In the genomic region with DNA sequence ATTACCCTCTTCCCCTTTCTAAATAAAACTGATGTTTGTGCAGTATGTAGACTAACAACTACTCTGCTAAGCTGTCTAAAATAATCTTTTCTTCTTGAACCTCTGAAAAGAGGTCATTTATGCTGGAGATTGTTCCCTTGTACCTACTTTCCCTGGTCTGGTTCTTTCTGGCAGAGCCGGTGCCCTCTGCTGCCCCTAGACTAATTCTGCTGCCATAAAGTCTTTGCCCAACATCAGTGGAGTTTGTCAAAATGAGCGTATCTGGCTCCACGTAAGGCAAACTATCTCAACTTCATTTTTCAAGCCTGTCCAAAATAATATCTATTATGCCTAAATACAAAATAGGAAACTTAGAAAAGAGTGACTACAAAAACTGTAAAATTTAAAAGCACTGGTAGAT, we compare ENCODE assay signal across 1 cellular context.
TF ChIP-seq lines count a peak whose summit lies in the region.

No MANE protein-coding gene starts in this region.

TF ChIP-seq in SK-N-SH, 30 proteins besides CTCF, POLR2A, EP300 and RAD21 (continued from another document):
- TF ChIP-seq MEF2A (IDR thresholded peaks at IDR 0.05; ENCODE audit: borderline replicate concordance, low read depth), result no peak
- TF ChIP-seq RXRA (IDR thresholded peaks at IDR 0.05; ENCODE audit: borderline replicate concordance, low read depth), result no peak
- TF ChIP-seq TEAD4 (IDR thresholded peaks at IDR 0.05; ENCODE audit: borderline replicate concordance, insufficient read depth), result no peak
- TF ChIP-seq, protein P1, sequence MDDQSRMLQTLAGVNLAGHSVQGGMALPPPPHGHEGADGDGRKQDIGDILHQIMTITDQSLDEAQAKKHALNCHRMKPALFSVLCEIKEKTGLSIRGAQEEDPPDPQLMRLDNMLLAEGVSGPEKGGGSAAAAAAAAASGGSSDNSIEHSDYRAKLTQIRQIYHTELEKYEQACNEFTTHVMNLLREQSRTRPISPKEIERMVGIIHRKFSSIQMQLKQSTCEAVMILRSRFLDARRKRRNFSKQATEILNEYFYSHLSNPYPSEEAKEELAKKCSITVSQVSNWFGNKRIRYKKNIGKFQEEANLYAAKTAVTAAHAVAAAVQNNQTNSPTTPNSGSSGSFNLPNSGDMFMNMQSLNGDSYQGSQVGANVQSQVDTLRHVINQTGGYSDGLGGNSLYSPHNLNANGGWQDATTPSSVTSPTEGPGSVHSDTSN (IDR thresholded peaks at IDR 0.05), result no peak
- no peak for TF ChIP-seq MXI1 (IDR thresholded peaks at IDR 0.05; ENCODE audit: low read depth, low read length)
- TF ChIP-seq FOXJ3 (CRISPR knock-in tag; IDR thresholded peaks at IDR 0.05), result no peak
- no peak for TF ChIP-seq GATA2 (CRISPR knock-in tag; IDR thresholded peaks at IDR 0.05)
- TF ChIP-seq FOSL2 (IDR thresholded peaks at IDR 0.05; ENCODE audit: borderline replicate concordance, low read depth), result no peak
- no peak for TF ChIP-seq EZH2phosphoT487 (IDR thresholded peaks at IDR 0.05; ENCODE audit: borderline replicate concordance, low read depth)
- no peak for TF ChIP-seq FOXM1 (IDR thresholded peaks at IDR 0.05; ENCODE audit: low read depth)
TF ChIP-seq in SK-N-SH: peak in this region for 0.
